In the genomic region with DNA sequence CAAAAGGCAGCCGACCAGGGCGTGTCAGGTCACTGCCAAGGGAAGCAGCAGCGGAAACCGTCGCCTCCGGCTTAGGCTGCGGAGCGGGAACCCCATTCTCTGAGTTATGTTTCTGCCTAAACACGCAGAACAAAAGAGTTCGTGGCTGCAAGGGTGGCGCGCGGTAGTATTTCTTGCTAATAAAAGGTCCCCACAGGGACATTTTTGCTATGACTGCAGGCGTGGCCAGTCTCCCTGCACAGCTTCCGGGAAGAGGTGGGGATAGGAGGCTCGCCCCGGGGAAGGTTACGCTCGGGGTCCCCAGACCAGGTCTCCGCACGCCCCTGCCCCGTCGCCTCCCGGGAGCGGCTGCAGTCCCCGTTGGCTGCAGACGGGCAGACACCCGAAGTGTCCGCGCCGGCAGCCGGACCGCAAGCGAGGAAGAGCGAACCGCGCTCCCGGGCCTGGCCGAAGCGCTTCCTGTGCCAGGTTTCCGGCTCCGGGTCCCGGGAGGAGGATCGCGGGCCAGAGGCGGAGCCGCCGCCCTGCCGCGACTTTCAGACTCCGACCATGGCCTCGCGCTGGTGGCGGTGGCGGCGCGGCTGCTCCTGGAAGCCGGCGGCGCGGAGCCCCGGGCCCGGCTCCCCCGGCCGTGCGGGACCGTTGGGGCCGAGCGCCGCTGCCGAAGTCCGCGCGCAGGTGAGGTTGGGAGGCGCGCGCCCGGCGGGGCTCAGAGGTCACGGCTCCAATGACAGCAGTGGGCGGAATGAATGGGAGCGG, we compare ENCODE assay signal across 7 cellular contexts. TPM values are rescaled to one million over a fixed set of nuclear protein-coding genes. Genes with fewer than 3 reads are reported as not detected.
DNase-seq lines count a peak whose midpoint lies in the region; ATAC-seq and TF ChIP-seq lines count a peak whose summit lies in the region.

A gene with protein sequence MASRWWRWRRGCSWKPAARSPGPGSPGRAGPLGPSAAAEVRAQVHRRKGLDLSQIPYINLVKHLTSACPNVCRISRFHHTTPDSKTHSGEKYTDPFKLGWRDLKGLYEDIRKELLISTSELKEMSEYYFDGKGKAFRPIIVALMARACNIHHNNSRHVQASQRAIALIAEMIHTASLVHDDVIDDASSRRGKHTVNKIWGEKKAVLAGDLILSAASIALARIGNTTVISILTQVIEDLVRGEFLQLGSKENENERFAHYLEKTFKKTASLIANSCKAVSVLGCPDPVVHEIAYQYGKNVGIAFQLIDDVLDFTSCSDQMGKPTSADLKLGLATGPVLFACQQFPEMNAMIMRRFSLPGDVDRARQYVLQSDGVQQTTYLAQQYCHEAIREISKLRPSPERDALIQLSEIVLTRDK (plus strand): TSS at position 539 of the 759 bp plus-strand sequence. CDS start 11 bp downstream, at position 550.

- TF ChIP-seq POLR2A in body of pancreas (IDR thresholded peaks at IDR 0.05) = peak; percentile 36 to 75 (median 71)

- H3K9ac ChIP-seq in iPS-18a (ENCODE audit: low read length) (peak within 1 kb of the TSS; percentile 67), skeletal muscle tissue (ENCODE audit: low read depth in 1 of 3, low read length in 3 of 3) (peak within 1 kb of the TSS; percentile 66 to 89 (median 88))

- no peak for TF ChIP-seq CTCF in body of pancreas (IDR thresholded peaks at IDR 0.05)

- intact Hi-C loops in body of pancreas (cut with DNase I) = no loop called here

- DNase-seq in NCI-H146 (lab: John Stamatoyannopoulos, UW) (peak; percentile 81), UCSD-AML1 (lab: John Stamatoyannopoulos, UW; ENCODE audit: unreplicated experiment) (peak; percentile 82), body of pancreas (peak; percentile 64 to 75 (median 67))

- H3K27ac ChIP-seq in body of pancreas = peak within 1 kb of the TSS; percentile 46 to 90 (median 84)
- H3K27ac ChIP-seq in iPS-18a (ENCODE audit: low read length) = peak within 1 kb of the TSS; percentile 9
- H3K27ac ChIP-seq in skeletal muscle tissue (ENCODE audit: low read depth, low read length) = peak within 1 kb of the TSS; percentile 73

- H3K4me1 ChIP-seq in body of pancreas = peaks cover 17% of the 10 kb centered on the region
- H3K4me1 ChIP-seq in iPS-18a (ENCODE audit: control insufficient read depth, low read depth, low read length) = peaks cover 4% of the 10 kb centered on the region
- peaks cover 8 to 19% (median 10%) of the 10 kb centered on the region in 3 donors for H3K4me1 ChIP-seq in skeletal muscle tissue (ENCODE audit: control insufficient read depth in 3 of 3, insufficient read depth in 3 of 3, low read length in 3 of 3)

- H3K4me3 ChIP-seq in body of pancreas (peak within 1 kb of the TSS; percentile 91 to 97), iPS-18a (ENCODE audit: low read length) (peak within 1 kb of the TSS; percentile 84), skeletal muscle tissue (ENCODE audit: low read length in 3 of 3) (peak within 1 kb of the TSS; percentile 91 to 97 (median 93))

- H3K36me3 ChIP-seq in body of pancreas (replicated peaks in 1 of 2; ENCODE audit: insufficient read depth in 1 of 2, low read depth in 2 of 2) (no peaks in the 10 kb centered on the region), iPS-18a (ENCODE audit: control insufficient read depth, low read depth, low read length) (no peaks in the 10 kb centered on the region), skeletal muscle tissue (ENCODE audit: control insufficient read depth in 3 of 3, insufficient read depth in 3 of 3, low read length in 3 of 3) (no peaks in the 10 kb centered on the region)

- H3K9me3 ChIP-seq in body of pancreas (no peaks in the 10 kb centered on the region), iPS-18a (ENCODE audit: control insufficient read depth, low read depth, low read length) (no peaks in the 10 kb centered on the region), skeletal muscle tissue (ENCODE audit: control insufficient read depth in 3 of 3, low read length in 3 of 3) (no peaks in the 10 kb centered on the region)

- H3K27me3 ChIP-seq in body of pancreas (no peaks in the 10 kb centered on the region), iPS-18a (ENCODE audit: control insufficient read depth, insufficient read depth, low read length) (no peaks in the 10 kb centered on the region), skeletal muscle tissue (ENCODE audit: control insufficient read depth in 3 of 3, insufficient read depth in 3 of 3, low read length in 3 of 3) (peaks cover 0 to 6% (median 0%) of the 10 kb centered on the region in 3 donors)

- ATAC-seq in GM18498 (IDR thresholded peaks at IDR 0.05; ENCODE audit: unreplicated experiment) (peak; percentile 88), HG02623 (IDR thresholded peaks at IDR 0.05; ENCODE audit: unreplicated experiment) (peak; percentile 88), body of pancreas (peak; percentile 93)

- 0 to 1% methylated on average over 22 to 77 of the region's 82 CpGs for WGBS in body of pancreas, 2 donors

RNA-seq across cellular contexts. Expression of the gene that starts here (rescaled TPM):
- total RNA-seq in body of pancreas (1 to 10 TPM; 1.6 to 9.3 TPM), skeletal muscle tissue (7.3 TPM)

Comparison
In these comparisons a context has a peak if more than half of its experiments do, and no peak if none do; other contexts are left out.
1. Peak in every context shown above with its lines: DNase-seq, ATAC-seq, H3K4me3 ChIP-seq and H3K27ac ChIP-seq.
2. H3K27ac ChIP-seq: peak in every context shown above with its lines; median percentile 84 in body of pancreas; 73 in skeletal muscle tissue; 9 in iPS-18a.